Comparison of ENCODE assay signal across 21 cellular contexts in genomic region chr5:37715361-37715760, GRCh38.
A peak's percentile ranks its signal among the peaks of the same experiment; 100 is the strongest.
DNase-seq lines count a peak whose midpoint lies in the region; ATAC-seq, FAIRE-seq and TF ChIP-seq lines count a peak whose summit lies in the region.
"Had no signal": no experiment of that assay in that cellular context is flagged by ENCODE, and none has a peak within 500 bp of the region (broad histone marks: within the 10 kb centered on the region; RNA-seq: fewer than 3 reads in every experiment).

No MANE protein-coding gene starts in this region.

- no peak overlapping the region for H3K27ac ChIP-seq in ovary
- H3K27ac ChIP-seq: BLaER1 treated with 17β-estradiol and CSF1 and Interleukin-3, amounts not matched to agents 10 nM and 100 nM; SJSA1 had no signal

- TF ChIP-seq EP300 in ovary (IDR thresholded peaks at IDR 0.05) = no peak

- ATAC-seq in activated T-cell treated with anti-CD3 and anti-CD28 coated beads, Interleukin-2, amount 50 U/mL, for 4 hours = no peak
- ATAC-seq: K562 had no signal

- peaks cover 20% of the 10 kb centered on the region for H3K36me3 Mint-ChIP-seq in activated T-cell treated with anti-CD3 and anti-CD28 coated beads, Interleukin-2, amount 50 U/mL, for 4 hours (ENCODE audit: insufficient read depth)

- no peak overlapping the region for H3K4me3 Mint-ChIP-seq in activated T-cell treated with anti-CD3 and anti-CD28 coated beads, Interleukin-2, amount 50 U/mL, for 4 hours

- no peaks in the 10 kb centered on the region for H3K36me3 ChIP-seq in ovary
- H3K36me3 ChIP-seq: SJSA1 had no signal

- H3K27me3 ChIP-seq in ovary = no peaks in the 10 kb centered on the region
- H3K27me3 ChIP-seq: BLaER1 treated with 17β-estradiol and CSF1 and Interleukin-3, amounts not matched to agents 10 nM and 100 nM; SJSA1 had no signal

- peak; percentile 31 for FAIRE-seq in RCC 7860 (lab: Jason Lieb, UNC)
- FAIRE-seq: GM12891, GM18507 had no signal

- no peaks in the 10 kb centered on the region for H3K27me3 Mint-ChIP-seq in activated T-cell treated with anti-CD3 and anti-CD28 coated beads, Interleukin-2, amount 50 U/mL, for 4 hours (ENCODE audit: low read depth)

- TF ChIP-seq CTCF in lower leg skin (IDR thresholded peaks at IDR 0.05) (no peak), ovary (IDR thresholded peaks at IDR 0.05) (no peak)

- H3K9me3 Mint-ChIP-seq in activated T-cell treated with anti-CD3 and anti-CD28 coated beads, Interleukin-2, amount 50 U/mL, for 4 hours = no peaks in the 10 kb centered on the region

- DNase-seq in AG08395 (ENCODE audit: low spot score) (peak; percentile 25), HCEC 1CT (peak; percentile 60), RCC 7860 (ENCODE audit: low spot score) (no peak), fibroblast of peridontal ligament (ENCODE audit: extremely low read depth) (peak; percentile 27), lower leg skin (ENCODE audit: low spot score in 2 of 2) (no peak), ovary (no peak)
- DNase-seq in activated T-cell treated with anti-CD3 and anti-CD28 coated beads, Interleukin-2, amount 50 U/mL, for 4 hours = no peak
- no peak for DNase-seq in activated CD4-positive, alpha-beta T cell treated with anti-CD3 and anti-CD28 coated beads, Interleukin-2, amount 50 U/mL, for 48 hours
- DNase-seq: DMS79 treated with DMSO at 0.1 percent for 48 hours, GF-D8, GOT3, NCI-H1417 treated with DMSO at 0.1 percent for 48 hours, NCI-H1930, NCI-H446, NCI-H69, OCI-M1 had no signal

- intact Hi-C loops in lower leg skin (cut with DNase I; ENCODE audit: low total_unique reads) (no loop called here), ovary (cut with DNase I) (no loop called here)

- peaks cover 3% of the 10 kb centered on the region for H3K4me1 Mint-ChIP-seq in activated T-cell treated with anti-CD3 and anti-CD28 coated beads, Interleukin-2, amount 50 U/mL, for 4 hours (ENCODE audit: low read depth)

- no peak for TF ChIP-seq POLR2A in lower leg skin (IDR thresholded peaks at IDR 0.05)
- no peak for TF ChIP-seq POLR2A in ovary (IDR thresholded peaks at IDR 0.05)

- H3K4me3 ChIP-seq in lower leg skin (ENCODE audit: low read depth, poor library complexity, severe bottlenecking) (no peak overlapping the region), ovary (no peak overlapping the region)
- H3K4me3 ChIP-seq: BLaER1 treated with 17β-estradiol and CSF1 and Interleukin-3, amounts not matched to agents 10 nM and 100 nM; K562; SJSA1 had no signal

- no peaks in the 10 kb centered on the region for H3K9me3 ChIP-seq in ovary
- H3K9me3 ChIP-seq: BLaER1 treated with 17β-estradiol and CSF1 and Interleukin-3, amounts not matched to agents 10 nM and 100 nM; SJSA1 had no signal

- peaks cover 8% of the 10 kb centered on the region for H3K4me1 ChIP-seq in ovary (ENCODE audit: insufficient read depth)

Comparison
In these comparisons a context has a peak if more than half of its experiments do, and no peak if none do; other contexts are left out.
1. DNase-seq: peak in AG08395 (single experiment), HCEC 1CT (single experiment) and fibroblast of peridontal ligament (single experiment); none in RCC 7860 (single experiment), lower leg skin (0 of 2), activated T-cell treated with anti-CD3 and anti-CD28 coated beads, Interleukin-2, amount 50 U/mL, for 4 hours (single experiment), activated CD4-positive, alpha-beta T cell treated with anti-CD3 and anti-CD28 coated beads, Interleukin-2, amount 50 U/mL, for 48 hours (0 of 2) and ovary (0 of 5).